ENCODE assay signal across 15 cellular contexts in the genomic region with DNA sequence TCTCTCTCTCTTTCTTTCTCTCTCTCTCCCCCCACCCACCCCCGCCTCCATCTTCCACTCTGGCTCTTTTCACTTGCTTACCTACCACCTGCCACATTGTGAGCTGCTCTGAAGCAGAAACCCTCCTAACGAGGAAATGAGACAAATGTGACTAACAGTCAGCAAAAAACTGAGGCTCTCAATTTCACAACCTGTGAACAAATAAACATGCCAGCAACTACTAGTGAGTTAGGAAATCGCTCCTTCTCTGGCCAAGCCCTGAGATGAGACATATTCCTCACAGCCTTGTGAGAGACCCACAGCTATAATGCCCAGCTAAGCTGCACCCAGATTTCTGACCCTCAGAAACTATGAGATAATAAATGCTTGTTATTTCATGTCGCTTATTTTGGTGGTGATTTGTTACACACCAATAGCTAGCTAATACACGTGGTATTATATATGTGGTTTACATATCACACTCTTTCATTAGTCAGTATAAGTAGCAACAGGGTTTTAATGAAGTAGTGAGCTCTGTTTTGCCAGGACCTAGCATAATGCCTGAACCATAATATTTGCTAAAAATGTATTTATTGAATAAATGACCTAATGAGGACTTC. TPM values are rescaled to one million over a fixed set of nuclear protein-coding genes. Genes with fewer than 3 reads are reported as not detected.
"Had no signal": no experiment of that assay in that cellular context is flagged by ENCODE, and none has a peak within 500 bp of the region (broad histone marks: within the 10 kb centered on the region; RNA-seq: fewer than 3 reads in every experiment).

No MANE protein-coding gene starts in this region.

- DNase-seq: activated B cell treated with CpG ODN at 0.5 μM for 24 hours; activated CD4-positive, alpha-beta T cell treated with anti-CD3 and anti-CD28 coated beads, Interleukin-2, amount 10 ng/mL, durations not matched to agents 24 days and 14 days; activated CD8-positive, alpha-beta memory T cell treated with anti-CD3 and anti-CD28 coated beads, Interleukin-2, amount 50 U/mL, for 48 hours; activated gamma-delta T cell; activated naive CD8-positive, alpha-beta T cell treated with anti-CD3 and anti-CD28 coated beads for 36 hours; activated T-cell treated with anti-CD3 and anti-CD28 coated beads, Interleukin-2, amount 50 U/mL, for 72 hours; cerebellar nuclear complex; effector CD8-positive, alpha-beta T cell; islet precursor cell; stimulated activated CD4-positive, alpha-beta T cell treated with anti-CD3 and anti-CD28 coated beads, Interleukin-12 subunit alpha, Interleukin-12 subunit beta, amount 100 ng/mL, for 4 hours; stimulated activated CD4-positive, alpha-beta T cell treated with anti-CD3 and anti-CD28 coated beads, Interleukin-2, amount 100 ng/mL, for 24 hours had no signal

- H3K4me1 ChIP-seq: neural progenitor cell had no signal

- H3K36me3 ChIP-seq: neural progenitor cell, thoracic aorta had no signal

- ATAC-seq: activated T-cell treated with anti-CD3 and anti-CD28 coated beads, Interleukin-2, amount 50 U/mL, for 72 hours; stimulated activated effector memory CD8-positive, alpha-beta T cell treated with anti-CD3 and anti-CD28 coated beads, Interleukin-12 subunit alpha, Interleukin-12 subunit beta, amount 100 ng/mL, for 72 hours had no signal

- H3K4me3 ChIP-seq: neural progenitor cell, thoracic aorta had no signal

- H3K9me3 ChIP-seq: thoracic aorta had no signal

- H3K27ac ChIP-seq: neural progenitor cell, thoracic aorta had no signal

RNA-seq across cellular contexts. Expression of gene ZNF521, which starts 8.4 kb away (rescaled TPM):
- total RNA-seq: activated CD4-positive, alpha-beta T cell treated with anti-CD3 and anti-CD28 coated beads, Interleukin-2, amount 10 ng/mL, durations not matched to agents 24 days and 14 days; activated naive CD8-positive, alpha-beta T cell treated with anti-CD3 and anti-CD28 coated beads for 36 hours; activated T-cell treated with anti-CD3 and anti-CD28 coated beads, Interleukin-2, amount 50 U/mL, for 72 hours; T-helper 2 cell treated with Interferon-gamma antibody and Interleukin-4, amounts not matched to agents 100 ng/mL and 5 ng/mL, for 36 hours had no signal
